In genomic region chr16:3646348-3646920, GRCh38 we compare ENCODE assay signal across 2 cellular contexts.
TF ChIP-seq lines count a peak whose summit lies in the region.

No MANE protein-coding gene starts in this region.

TF ChIP-seq in HCT116, 20 proteins besides CTCF, POLR2A, EP300 and RAD21:
- TF ChIP-seq EZH2phosphoT487 (IDR thresholded peaks at IDR 0.05; ENCODE audit: borderline replicate concordance) (no peak), JUND (IDR thresholded peaks at IDR 0.05) (peak; percentile 77), ELF1 (IDR thresholded peaks at IDR 0.05; ENCODE audit: borderline replicate concordance, low read depth) (no peak), POLR2AphosphoS5 (IDR thresholded peaks at IDR 0.05; ENCODE audit: low read depth, low read length) (peak; percentile 64), ATF3 (IDR thresholded peaks at IDR 0.05) (no peak), FOSL1 (IDR thresholded peaks at IDR 0.05; ENCODE audit: low read depth) (peak; percentile 74), SP1 (IDR thresholded peaks at IDR 0.05; ENCODE audit: low read depth) (peak; percentile 44; the same call in 1 of the 2 replicates), ZFX (IDR thresholded peaks at IDR 0.05) (no peak), CEBPB (IDR thresholded peaks at IDR 0.05; ENCODE audit: low read depth) (no peak), MAX (IDR thresholded peaks at IDR 0.05) (peak; percentile 57; the same call in 1 of the 2 replicates), SIN3A (IDR thresholded peaks at IDR 0.05; ENCODE audit: low read depth) (no peak), YY1 (IDR thresholded peaks at IDR 0.05; ENCODE audit: extremely low read depth, insufficient replicate concordance, low read depth, low read length) (peak; percentile 77), ZNF274 (IDR thresholded peaks at IDR 0.05; ENCODE audit: low read depth, low read length) (no peak), SRF (IDR thresholded peaks at IDR 0.05; ENCODE audit: low read depth) (no peak; the same call in 1 of the 2 replicates), EGR1 (IDR thresholded peaks at IDR 0.05; ENCODE audit: low read depth) (no peak), ZBTB33 (IDR thresholded peaks at IDR 0.05; ENCODE audit: extremely low read depth, insufficient replicate concordance, low read length) (no peak), TCF7L2 (IDR thresholded peaks at IDR 0.05; ENCODE audit: borderline replicate concordance, extremely low read depth, insufficient read depth, insufficient read length) (peak; percentile 44), REST (IDR thresholded peaks at IDR 0.05; ENCODE audit: low read depth) (no peak), EZH2 (IDR thresholded peaks at IDR 0.05) (no peak), CBX3 (IDR thresholded peaks at IDR 0.05; ENCODE audit: low read depth) (no peak)
TF ChIP-seq in HCT116: peak in this region for 7.

TF ChIP-seq in HepG2, 621 proteins besides CTCF, POLR2A, EP300 and RAD21 (continues in another document):
- TF ChIP-seq SIN3B (IDR thresholded peaks at IDR 0.05; ENCODE audit: low read length) = no peak
- no peak for TF ChIP-seq ZNF180 (CRISPR knock-in tag; IDR thresholded peaks at IDR 0.05; ENCODE audit: borderline replicate concordance, low read depth)
- no peak for TF ChIP-seq SNRNP70 (IDR thresholded peaks at IDR 0.05; ENCODE audit: low read depth, low read length)
- TF ChIP-seq ZFP36L2 (CRISPR knock-in tag; IDR thresholded peaks at IDR 0.05) = no peak
- TF ChIP-seq MXD4 (CRISPR knock-in tag; IDR thresholded peaks at IDR 0.05) = no peak
- TF ChIP-seq ZKSCAN5 (CRISPR knock-in tag; IDR thresholded peaks at IDR 0.05) = no peak
- TF ChIP-seq HOXA9 (CRISPR knock-in tag; IDR thresholded peaks at IDR 0.05; ENCODE audit: borderline replicate concordance) = no peak
- TF ChIP-seq TRIM24 (CRISPR knock-in tag; IDR thresholded peaks at IDR 0.05) = no peak
- no peak for TF ChIP-seq POLR2AphosphoS5 (IDR thresholded peaks at IDR 0.05; ENCODE audit: low read depth, low read length)
- TF ChIP-seq NFATC3 (CRISPR knock-in tag; IDR thresholded peaks at IDR 0.05) = no peak
- peak; percentile 24; the same call in 1 of the 2 replicates for TF ChIP-seq CREM (IDR thresholded peaks at IDR 0.05)
- TF ChIP-seq CREM (CRISPR knock-in tag; IDR thresholded peaks at IDR 0.05) = no peak
- no peak for TF ChIP-seq ZMAT3 (CRISPR knock-in tag; conservative IDR thresholded peaks at IDR 0.05)
- TF ChIP-seq ATF3 (CRISPR knock-in tag; IDR thresholded peaks at IDR 0.05) = 0 out of 2 replicates have a peak, but pooled peaks have one; percentile 39
- no peak for TF ChIP-seq MYNN (CRISPR knock-in tag; IDR thresholded peaks at IDR 0.05; ENCODE audit: low read depth)
- no peak for TF ChIP-seq ZNF775 (CRISPR knock-in tag; IDR thresholded peaks at IDR 0.05; ENCODE audit: borderline replicate concordance)
- TF ChIP-seq ZNF792 (CRISPR knock-in tag; IDR thresholded peaks at IDR 0.05) = no peak
- no peak for TF ChIP-seq ELK4 (CRISPR knock-in tag; IDR thresholded peaks at IDR 0.05; ENCODE audit: borderline replicate concordance)
- no peak for TF ChIP-seq ZBTB34 (CRISPR knock-in tag; IDR thresholded peaks at IDR 0.05)
- TF ChIP-seq SPEN (CRISPR knock-in tag; IDR thresholded peaks at IDR 0.05; ENCODE audit: low read depth) = no peak
- no peak for TF ChIP-seq MEIS2 (CRISPR knock-in tag; IDR thresholded peaks at IDR 0.05)
- TF ChIP-seq FOXO1 (CRISPR knock-in tag; IDR thresholded peaks at IDR 0.05) = peak; percentile 88
- TF ChIP-seq ZNF367 (CRISPR knock-in tag; IDR thresholded peaks at IDR 0.05; ENCODE audit: borderline replicate concordance) = no peak
- no peak for TF ChIP-seq ZNF619 (CRISPR knock-in tag; IDR thresholded peaks at IDR 0.05)
- TF ChIP-seq DNMT3B (CRISPR knock-in tag; conservative IDR thresholded peaks at IDR 0.05) = no peak
- no peak for TF ChIP-seq TAF15 (IDR thresholded peaks at IDR 0.05; ENCODE audit: low read depth, low read length, poor library complexity, severe bottlenecking)
- no peak for TF ChIP-seq RCOR2 (CRISPR knock-in tag; IDR thresholded peaks at IDR 0.05)
- no peak for TF ChIP-seq RFXAP (CRISPR knock-in tag; IDR thresholded peaks at IDR 0.05; ENCODE audit: borderline replicate concordance)
- no peak for TF ChIP-seq REL (CRISPR knock-in tag; conservative IDR thresholded peaks at IDR 0.05)
- TF ChIP-seq FOXJ3 (CRISPR knock-in tag; IDR thresholded peaks at IDR 0.05; ENCODE audit: borderline replicate concordance) = no peak
- TF ChIP-seq DNMT1 (CRISPR knock-in tag; IDR thresholded peaks at IDR 0.05) = no peak
- TF ChIP-seq CC2D1A (CRISPR knock-in tag; IDR thresholded peaks at IDR 0.05) = no peak
- TF ChIP-seq NFE2 (CRISPR knock-in tag; IDR thresholded peaks at IDR 0.05) = no peak
- TF ChIP-seq ZBTB37 (CRISPR knock-in tag; IDR thresholded peaks at IDR 0.05) = 0 out of 2 replicates have a peak, but pooled peaks have one; percentile 43
- no peak for TF ChIP-seq HIVEP1 (CRISPR knock-in tag; IDR thresholded peaks at IDR 0.05)
- no peak for TF ChIP-seq ZSCAN31 (CRISPR knock-in tag; IDR thresholded peaks at IDR 0.05; ENCODE audit: low read depth)
- TF ChIP-seq CBFB (CRISPR knock-in tag; IDR thresholded peaks at IDR 0.05) = no peak
- TF ChIP-seq ZNF468 (CRISPR knock-in tag; IDR thresholded peaks at IDR 0.05) = no peak
- 0 out of 2 replicates have a peak, but pooled peaks have one; percentile 59 for TF ChIP-seq MIXL1 (CRISPR knock-in tag; IDR thresholded peaks at IDR 0.05)
- TF ChIP-seq NCOA2 (CRISPR knock-in tag; IDR thresholded peaks at IDR 0.05) = peak; percentile 41; the same call in 1 of the 2 replicates
- no peak for TF ChIP-seq MBD4 (IDR thresholded peaks at IDR 0.05; ENCODE audit: borderline replicate concordance, low read length)
- TF ChIP-seq ZNF646 (CRISPR knock-in tag; IDR thresholded peaks at IDR 0.05) = no peak
- no peak for TF ChIP-seq ZNF607 (CRISPR knock-in tag; IDR thresholded peaks at IDR 0.05; ENCODE audit: borderline replicate concordance)
- no peak for TF ChIP-seq ZNF264 (CRISPR knock-in tag; IDR thresholded peaks at IDR 0.05)
- no peak for TF ChIP-seq GATAD1 (CRISPR knock-in tag; IDR thresholded peaks at IDR 0.05)
- no peak for TF ChIP-seq SMAD1 (CRISPR knock-in tag; IDR thresholded peaks at IDR 0.05; ENCODE audit: borderline replicate concordance, low read depth)
- no peak; the same call in 1 of the 2 replicates for TF ChIP-seq HNF4A (CRISPR knock-in tag; IDR thresholded peaks at IDR 0.05)
- no peak for TF ChIP-seq USF2 (IDR thresholded peaks at IDR 0.05; ENCODE audit: low read depth, low read length)
- no peak for TF ChIP-seq USF2 (CRISPR knock-in tag; IDR thresholded peaks at IDR 0.05; ENCODE audit: borderline replicate concordance)
- no peak for TF ChIP-seq HIC2 (CRISPR knock-in tag; IDR thresholded peaks at IDR 0.05; ENCODE audit: low read depth)
- TF ChIP-seq SALL1 (CRISPR knock-in tag; IDR thresholded peaks at IDR 0.05) = peak; percentile 69
- no peak for TF ChIP-seq GABPA (IDR thresholded peaks at IDR 0.05; ENCODE audit: low read depth, low read length)
- 0 out of 2 replicates have a peak, but pooled peaks have one; percentile 42 for TF ChIP-seq GABPA (CRISPR knock-in tag; IDR thresholded peaks at IDR 0.05; ENCODE audit: low read depth)
